Comparison of ENCODE assay signal across 8 cellular contexts in the genomic region with DNA sequence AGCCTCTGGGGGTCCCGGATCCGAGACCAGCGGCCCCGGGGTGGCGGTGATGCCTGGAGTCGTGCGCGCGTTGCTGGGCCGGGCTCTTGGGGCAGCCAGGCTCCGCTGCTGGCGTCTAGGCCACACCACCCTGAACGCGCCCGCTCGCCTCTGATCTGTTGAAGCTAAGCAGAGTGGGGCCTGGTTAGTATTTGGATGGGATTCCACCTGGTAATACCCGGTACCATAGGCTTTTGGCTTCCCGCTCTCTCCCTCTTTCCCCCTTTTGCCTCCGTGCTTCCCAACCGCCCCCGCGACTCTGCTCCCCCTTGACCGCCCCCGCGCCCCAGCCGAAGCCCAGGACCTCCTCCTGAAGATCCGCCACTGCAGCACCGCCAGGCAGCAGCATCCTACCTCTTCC.
A peak's percentile ranks its signal among the peaks of the same experiment; 100 is the strongest.
DNase-seq lines count a peak whose midpoint lies in the region; ATAC-seq and TF ChIP-seq lines count a peak whose summit lies in the region.

No MANE protein-coding gene starts in this region.

- TF ChIP-seq EP300 in gastroesophageal sphincter (IDR thresholded peaks at IDR 0.05): no peak

- H3K9me3 ChIP-seq in WERI-Rb-1 (ENCODE audit: severe bottlenecking) (peaks cover under 1% of the 10 kb centered on the region), gastroesophageal sphincter (peaks cover 0 to 53% (median 0%) of the 10 kb centered on the region in 3 donors)

- intact Hi-C loops in left cardiac atrium (cut with DNase I): no loop called here

- no peak for TF ChIP-seq POLR2A in gastroesophageal sphincter (IDR thresholded peaks at IDR 0.05)

- POLR2A ChIA-PET in BJ (lab: Charles Lee): no interaction called here

- H3K4me3 ChIP-seq in BJ (ENCODE audit: low read depth, low read length) (peak overlapping the region; percentile 43), WERI-Rb-1 (ENCODE audit: low read depth, low read length) (peak overlapping the region; percentile 38), gastroesophageal sphincter (no peak overlapping the region)

- 65% methylated on average over 7 of the region's 28 CpGs; no CpG with 5 or more reads in 1 of the 2 donors for WGBS in gastroesophageal sphincter (ENCODE audit: low coverage in 1 of 2), 2 donors

- no peaks in the 10 kb centered on the region for H3K36me3 ChIP-seq in BJ (ENCODE audit: control insufficient read depth, insufficient read depth, low read length)
- no peaks in the 10 kb centered on the region for H3K36me3 ChIP-seq in WERI-Rb-1
- H3K36me3 ChIP-seq in gastroesophageal sphincter: no peaks in the 10 kb centered on the region

- CTCF ChIA-PET in BJ (lab: Yijun Ruan, JAX): no interaction called here

- H3K27ac ChIP-seq in WERI-Rb-1 (no peak overlapping the region), gastroesophageal sphincter (no peak overlapping the region)

- DNase-seq in BJ (ENCODE audit: low read depth) (no peak), HS-27A (ENCODE audit: low read depth) (peak; percentile 1), WERI-Rb-1 (peak; percentile 63), left cardiac atrium (peak; percentile 63), putamen (ENCODE audit: low spot score) (no peak)
- DNase-seq in stimulated activated CD4-positive, alpha-beta T cell treated with anti-CD3 and anti-CD28 coated beads, Interleukin-4, amount 100 ng/mL, for 24 hours: peak; percentile 32

- TF ChIP-seq CTCF in BJ (IDR thresholded peaks at IDR 0.05; ENCODE audit: insufficient read depth, low read depth, low read length) (no peak), WERI-Rb-1 (IDR thresholded peaks at IDR 0.05; ENCODE audit: low read depth, low read length) (no peak), gastroesophageal sphincter (IDR thresholded peaks at IDR 0.05) (no peak)

- ATAC-seq in left cardiac atrium (no peak), HG02973 (IDR thresholded peaks at IDR 0.05; ENCODE audit: unreplicated experiment) (no peak), gastroesophageal sphincter (no peak)

- H3K4me1 ChIP-seq in gastroesophageal sphincter: no peaks in the 10 kb centered on the region

- H3K27me3 ChIP-seq in BJ (ENCODE audit: control insufficient read depth, insufficient read depth, low read length) (no peaks in the 10 kb centered on the region), WERI-Rb-1 (ENCODE audit: insufficient read depth, low read depth, severe bottlenecking) (peaks cover 8% of the 10 kb centered on the region), gastroesophageal sphincter (peaks cover 39% of the 10 kb centered on the region)

Comparison
In these comparisons a context has a peak if more than half of its experiments do, and no peak if none do; other contexts are left out.
1. DNase-seq: peak in HS-27A (single experiment), WERI-Rb-1 (single experiment), left cardiac atrium (single experiment) and stimulated activated CD4-positive, alpha-beta T cell treated with anti-CD3 and anti-CD28 coated beads, Interleukin-4, amount 100 ng/mL, for 24 hours (single experiment); none in BJ (single experiment) and putamen (single experiment).
2. H3K4me3 ChIP-seq: peak in BJ (single experiment) and WERI-Rb-1 (single experiment); none in gastroesophageal sphincter (0 of 2).